In the genomic region with DNA sequence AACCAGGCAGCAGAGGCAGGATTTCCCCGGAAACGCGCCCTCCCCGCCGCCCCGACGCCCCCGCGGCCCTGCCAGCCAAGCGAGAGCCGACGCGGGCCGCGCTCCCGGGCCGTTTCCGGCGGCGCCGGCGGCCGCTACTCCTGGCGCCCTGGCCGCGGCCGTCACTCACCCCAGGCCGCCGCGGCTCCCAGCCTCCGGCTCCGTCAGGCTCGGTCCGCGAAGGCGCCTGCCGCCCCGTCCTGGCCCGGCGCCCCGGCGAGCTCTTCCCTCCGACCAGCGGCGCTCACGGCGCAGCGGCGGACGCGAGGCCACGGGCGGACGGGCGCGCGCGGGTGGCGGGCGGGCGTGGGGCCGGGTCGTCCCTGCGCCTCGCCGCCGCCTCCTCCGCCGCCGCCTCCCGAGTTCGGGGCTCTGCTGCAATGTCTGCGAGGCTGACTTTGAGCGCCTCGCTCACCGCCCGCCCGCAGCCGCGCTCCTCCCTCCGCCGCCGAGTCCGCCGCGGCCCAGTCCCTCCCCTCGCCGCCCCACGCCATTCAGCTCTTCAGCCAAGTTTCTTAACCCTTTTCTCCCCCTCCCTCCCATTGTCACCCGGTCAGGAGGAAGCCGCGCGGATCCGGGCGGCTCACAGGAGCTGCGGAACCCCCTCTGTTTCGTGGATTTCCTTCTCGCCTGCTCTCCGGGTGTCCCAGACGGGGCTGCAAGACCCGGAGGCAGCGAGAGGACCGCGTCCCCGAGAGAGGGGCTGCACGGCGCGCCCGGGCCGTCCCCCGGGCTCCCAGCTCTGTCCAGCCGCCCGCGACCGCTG, we compare ENCODE assay signal across 8 cellular contexts. TPM values are rescaled to one million over a fixed set of nuclear protein-coding genes. Genes with fewer than 3 reads are reported as not detected.
DNase-seq lines count a peak whose midpoint lies in the region; TF ChIP-seq lines count a peak whose summit lies in the region.

Gene NRIP1 (minus strand): TSS at position 425 of the 805 bp plus-strand sequence. CDS start 96,808 bp downstream, outside the sequence.

- H3K4me3 Mint-ChIP-seq in HFFc6 (peak within 1 kb of the TSS; percentile 95), brain (peak within 1 kb of the TSS; percentile 95 to 99 (median 98))

- TF ChIP-seq CTCF in GM10248 (IDR thresholded peaks at IDR 0.05; ENCODE audit: control extremely low read depth, extremely low read depth, low read depth, missing control alignments) = no peak
- TF ChIP-seq CTCF in HFFc6 (IDR thresholded peaks at IDR 0.05) = no peak
- no peak for TF ChIP-seq CTCF in brain (conservative IDR thresholded peaks at IDR 0.05)
- no peak for TF ChIP-seq CTCF in sigmoid colon (IDR thresholded peaks at IDR 0.05)

- peak within 1 kb of the TSS; percentile 63 for H3K4me3 ChIP-seq in iPS DF 6.9 (ENCODE audit: low read length)
- peak within 1 kb of the TSS; percentile 74 to 97 (median 96) for H3K4me3 ChIP-seq in sigmoid colon

- H3K27ac Mint-ChIP-seq in HFFc6 (peak within 1 kb of the TSS; percentile 88), brain (peak within 1 kb of the TSS; percentile 99 to 100 (median 99))

- intact Hi-C loops in sigmoid colon (cut with DNase I) = loop anchor here (2.0 to 10.0 kb wide), 6 partner anchors 57 to 682 kb away; partner anchors contain the start of gene HSPA13

- DNase-seq in GM10248 (ENCODE audit: extremely low spot score) (peak; percentile 85), HFFc6 (peak; percentile 89), NCI-H1092 treated with DMSO at 0.1 percent for 48 hours (lab: John Stamatoyannopoulos, UW) (peak; percentile 59), UCSD-AML1 (lab: John Stamatoyannopoulos, UW; ENCODE audit: unreplicated experiment) (peak; percentile 93), iPS DF 6.9 (ENCODE audit: low read depth, low spot score) (no peak), sigmoid colon (peak; percentile 95), NCI-H187 treated with DMSO at 0.1 percent for 48 hours (lab: John Stamatoyannopoulos, UW) (no peak)

- H3K36me3 Mint-ChIP-seq in HFFc6 (ENCODE audit: low read depth) (peaks cover 17% of the 10 kb centered on the region), brain (no peaks in the 10 kb centered on the region)

- H3K27ac ChIP-seq in iPS DF 6.9 (ENCODE audit: low read length) (no peak within 1 kb of the TSS), sigmoid colon (peak within 1 kb of the TSS; percentile 96 to 99 (median 98))

- CTCF ChIA-PET in GM10248 (lab: Yijun Ruan, JAX) = interaction anchor here (0.7 to 2.1 kb wide), 7 partner anchors 8 to 685 kb away, joined by 3 to 7 read pairs (median 4); no protein-coding TSS in a partner anchor

- H3K27me3 Mint-ChIP-seq in HFFc6 (ENCODE audit: insufficient read depth) = no peaks in the 10 kb centered on the region; the same call in 1 of the 2 replicates
- peaks cover 18% of the 10 kb centered on the region for H3K27me3 Mint-ChIP-seq in brain

- no CpG with 5 or more reads among the region's 115 CpGs for WGBS in iPS DF 6.9 (ENCODE audit: insufficient coverage, insufficient read length)
- WGBS in sigmoid colon, 2 donors = 0 to 1% methylated on average over 115 of the region's 115 CpGs

- no peaks in the 10 kb centered on the region for H3K36me3 ChIP-seq in iPS DF 6.9 (ENCODE audit: control insufficient read depth, insufficient read depth, low read length)
- no peaks in the 10 kb centered on the region for H3K36me3 ChIP-seq in sigmoid colon

- H3K9me3 Mint-ChIP-seq in HFFc6 = no peaks in the 10 kb centered on the region; the same call in 1 of the 2 replicates
- no peaks in the 10 kb centered on the region for H3K9me3 Mint-ChIP-seq in brain

- peaks cover 31% of the 10 kb centered on the region for H3K4me1 Mint-ChIP-seq in HFFc6 (ENCODE audit: low read depth)
- H3K4me1 Mint-ChIP-seq in brain = peaks cover 51% of the 10 kb centered on the region

- no peaks in the 10 kb centered on the region; the same call in 1 of the 2 replicates for H3K27me3 ChIP-seq in iPS DF 6.9 (ENCODE audit: control insufficient read depth, insufficient read depth, low read length)
- H3K27me3 ChIP-seq in sigmoid colon = no peaks in the 10 kb centered on the region

- H3K4me1 ChIP-seq in iPS DF 6.9 (ENCODE audit: control insufficient read depth, insufficient read depth, low read length) (no peaks in the 10 kb centered on the region; the same call in 1 of the 2 replicates), sigmoid colon (peaks cover 0 to 44% (median 27%) of the 10 kb centered on the region in 4 donors)

- TF ChIP-seq EP300 in sigmoid colon (IDR thresholded peaks at IDR 0.05) = no peak

- TF ChIP-seq POLR2A in sigmoid colon (IDR thresholded peaks at IDR 0.05) = peak; percentile 53 to 66

- POLR2A ChIA-PET in GM10248 (lab: Yijun Ruan, JAX) = no interaction called here

- H3K9me3 ChIP-seq in iPS DF 6.9 (ENCODE audit: control insufficient read depth, insufficient read depth, low read length) (no peaks in the 10 kb centered on the region), sigmoid colon (no peaks in the 10 kb centered on the region)

RNA-seq across cellular contexts. Expression of gene NRIP1, which starts in this region (rescaled TPM):
- total RNA-seq in HFFc6 (2021; fragmentation: NEBNext Ultra II Directional; extraction: Animal tissue kit (Norgen Biotek cat#: 25700)) = 10 to 100 TPM; 39.1 to 56.6 (median 52.3) TPM
- 1.2 TPM for polyA plus RNA-seq in brain (ENCODE audit: insufficient read depth, low read depth, low replicate concordance)
- total RNA-seq in sigmoid colon = 10 to 100 TPM; 26.3 to 35.3 (median 28.8) TPM
- polyA plus RNA-seq in sigmoid colon = 10 to 100 TPM; 10.2 to 15.0 (median 11.6) TPM

Comparison
In these comparisons a context has a peak if more than half of its experiments do, and no peak if none do; other contexts are left out.
1. DNase-seq: peak in GM10248 (single experiment), HFFc6 (single experiment), NCI-H1092 treated with DMSO at 0.1 percent for 48 hours (single experiment), UCSD-AML1 (single experiment) and sigmoid colon (single experiment); none in iPS DF 6.9 (single experiment) and NCI-H187 treated with DMSO at 0.1 percent for 48 hours (single experiment).